9 cellular contexts compared by ENCODE assay signal in the genomic region with DNA sequence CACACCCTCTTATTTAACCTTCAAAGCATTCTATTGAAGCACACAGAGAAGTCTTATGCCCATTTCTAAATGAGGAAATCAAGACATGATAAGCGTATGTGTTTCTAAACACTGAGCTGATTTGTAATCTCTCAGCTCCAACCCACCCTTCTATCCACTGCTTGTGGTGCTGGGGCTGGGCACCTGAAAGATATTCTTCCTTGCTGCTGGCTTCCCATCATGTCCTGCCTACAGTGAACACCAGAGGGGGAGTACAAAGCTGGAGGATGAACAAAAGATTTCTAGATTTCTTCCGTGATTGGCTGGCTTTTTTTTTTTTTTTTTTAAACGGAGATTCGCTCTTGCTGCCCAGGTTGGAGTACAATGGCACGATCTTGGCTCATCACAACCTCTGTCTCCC. TPM values are rescaled to one million over a fixed set of nuclear protein-coding genes. Genes with fewer than 3 reads are reported as not detected.
"Had no signal": no experiment of that assay in that cellular context is flagged by ENCODE, and none has a peak within 500 bp of the region (broad histone marks: within the 10 kb centered on the region; RNA-seq: fewer than 3 reads in every experiment).

No MANE protein-coding gene starts in this region.

- H3K4me3 ChIP-seq: K562 had no signal

- H3K27me3 Mint-ChIP-seq: IgD-negative memory B cell had no signal

- DNase-seq: IMR-90, KBM-7, KG1 had no signal

- H3K27ac Mint-ChIP-seq: IgD-negative memory B cell had no signal

- FAIRE-seq: HTR-8/SVneo, K562 had no signal

- H3K4me3 Mint-ChIP-seq: IgD-negative memory B cell had no signal

- H3K27ac ChIP-seq: HL-60 had no signal

- H3K4me1 Mint-ChIP-seq: IgD-negative memory B cell had no signal

- ATAC-seq: K562 had no signal

RNA-seq across cellular contexts. Expression of a gene that starts 14.4 kb away (rescaled TPM):
- total RNA-seq: HT-29, HT1080, IMR-90, K562 had no signal
- polyA plus RNA-seq: IgD-negative memory B cell, IMR-90, K562 had no signal

RNA-seq across cellular contexts. Expression of a gene that starts 20.6 kb away (rescaled TPM):
- total RNA-seq: HT-29, HT1080, IMR-90, K562 had no signal
- polyA plus RNA-seq: IgD-negative memory B cell, IMR-90, K562 had no signal
